ENCODE assay signal across 1 cellular context in genomic region chr1:84620720-84621313, GRCh38.
A peak's percentile ranks its signal among the peaks of the same experiment; 100 is the strongest.
TF ChIP-seq lines count a peak whose summit lies in the region.

No MANE protein-coding gene starts in this region.

TF ChIP-seq in GM12878, 131 proteins besides CTCF, POLR2A, EP300 and RAD21 (continued from another document):
- TF ChIP-seq CUX1 (IDR thresholded peaks at IDR 0.05; ENCODE audit: insufficient replicate concordance, low read depth, low read length) = no peak
- no peak for TF ChIP-seq SIN3A (IDR thresholded peaks at IDR 0.05; ENCODE audit: low read depth, low read length)
- TF ChIP-seq STAT1 (conservative IDR thresholded peaks at IDR 0.05) = 0 out of 2 replicates have a peak, but pooled peaks have one; percentile 47
- TF ChIP-seq SMAD1 (IDR thresholded peaks at IDR 0.05; ENCODE audit: low read depth, partially characterized antibody) = no peak
- peak; percentile 78 for TF ChIP-seq SMC3 (IDR thresholded peaks at IDR 0.05; ENCODE audit: borderline replicate concordance, low read length)
- no peak for TF ChIP-seq CEBPB (IDR thresholded peaks at IDR 0.05; ENCODE audit: borderline replicate concordance in 1 of 2, low read depth in 2 of 2, low read length in 2 of 2)
- 0 out of 2 replicates have a peak, but pooled peaks have one; percentile 21 for TF ChIP-seq CBFB (IDR thresholded peaks at IDR 0.05; ENCODE audit: low read depth)
- TF ChIP-seq SIX5 (IDR thresholded peaks at IDR 0.05; ENCODE audit: low read depth, low read length, severe bottlenecking) = no peak
- TF ChIP-seq CREM (IDR thresholded peaks at IDR 0.05; ENCODE audit: low read depth) = no peak
- no peak for TF ChIP-seq BCL11A (IDR thresholded peaks at IDR 0.05; ENCODE audit: low read depth, low read length)
